32 cellular contexts compared by ENCODE assay signal in genomic region chr3:20343790-20344189, GRCh38.
"Had no signal": no experiment of that assay in that cellular context is flagged by ENCODE, and none has a peak within 500 bp of the region (broad histone marks: within the 10 kb centered on the region; RNA-seq: fewer than 3 reads in every experiment).

No MANE protein-coding gene starts in this region.

- H3K4me3 ChIP-seq: adrenal gland, body of pancreas, coronary artery, dorsolateral prefrontal cortex had no signal

- H3K36me3 Mint-ChIP-seq: activated CD4-positive, alpha-beta memory T cell treated with anti-CD3 and anti-CD28 coated beads for 36 hours; activated CD8-positive, alpha-beta memory T cell treated with anti-CD3 and anti-CD28 coated beads, Interleukin-2, amount 10 ng/mL, durations not matched to agents 7 days and 5 days; activated naive CD4-positive, alpha-beta T cell treated with anti-CD3 and anti-CD28 coated beads, Interleukin-2, amount 50 U/mL, for 24 hours; activated naive CD8-positive, alpha-beta T cell treated with anti-CD3 and anti-CD28 coated beads for 36 hours had no signal

- H3K36me3 ChIP-seq: adrenal gland had no signal

- H3K9me3 Mint-ChIP-seq: activated CD4-positive, alpha-beta memory T cell treated with anti-CD3 and anti-CD28 coated beads for 36 hours; activated CD4-positive, alpha-beta T cell treated with anti-CD3 and anti-CD28 coated beads, Interleukin-2, amount 10 ng/mL, durations not matched to agents 24 days and 14 days; activated naive CD4-positive, alpha-beta T cell treated with anti-CD3 and anti-CD28 coated beads for 36 hours; activated naive CD4-positive, alpha-beta T cell treated with anti-CD3 and anti-CD28 coated beads, Interleukin-2, amount 50 U/mL, for 24 hours; activated naive CD8-positive, alpha-beta T cell treated with anti-CD3 and anti-CD28 coated beads for 36 hours; activated naive CD8-positive, alpha-beta T cell treated with anti-CD3 and anti-CD28 coated beads, Interleukin-2, amount 50 U/mL, for 24 hours; activated T-helper 1 cell treated with anti-CD3 and anti-CD28 coated beads, Interleukin-12 subunit alpha, Interleukin-12 subunit beta, Interleukin-2, Interleukin-4 antibody, amounts not matched to agents 30 ng/mL and 10 ng/mL and 1 ng/mL, durations not matched to agents 14 hours and 24 hours and 36 hours; activated T-helper 2 cell treated with anti-CD3 and anti-CD28 coated beads, Interferon-gamma antibody, Interleukin-2, Interleukin-4, amounts not matched to agents 10 μg/mL and 5 μg/mL and 100 μg/mL, durations not matched to agents 14 hours and 24 hours and 36 hours; dendritic cell treated with granulocyte-macrophage colony-stimulating factor and Interleukin-4, amounts not matched to agents 40 ng/mL and 50 ng/mL, for 4 days; T-helper 1 cell treated with Interleukin-12 subunit alpha and Interleukin-12 subunit beta and Interleukin-4 antibody, amounts not matched to agents 30 μg/mL and 1 μg/mL, for 36 hours; T-helper 2 cell treated with Interferon-gamma antibody and Interleukin-4, amounts not matched to agents 5 μg/mL and 100 μg/mL, for 36 hours had no signal

- H3K4me1 ChIP-seq: adrenal gland, body of pancreas had no signal

- H3K27ac Mint-ChIP-seq: activated CD4-positive, alpha-beta memory T cell treated with anti-CD3 and anti-CD28 coated beads for 36 hours; activated CD4-positive, alpha-beta T cell treated with anti-CD3 and anti-CD28 coated beads for 36 hours; activated CD4-positive, alpha-beta T cell treated with anti-CD3 and anti-CD28 coated beads, Interleukin-2, amount 10 ng/mL, durations not matched to agents 24 days and 14 days; activated CD8-positive, alpha-beta memory T cell treated with anti-CD3 and anti-CD28 coated beads, Interleukin-2, amount 10 ng/mL, durations not matched to agents 7 days and 5 days; activated CD8-positive, alpha-beta T cell treated with anti-CD3 and anti-CD28 coated beads, Interleukin-2, amount 10 ng/mL, durations not matched to agents 7 days and 5 days; activated naive CD4-positive, alpha-beta T cell treated with anti-CD3 and anti-CD28 coated beads for 36 hours; activated naive CD4-positive, alpha-beta T cell treated with anti-CD3 and anti-CD28 coated beads, Interleukin-2, amount 50 U/mL, for 24 hours; activated naive CD8-positive, alpha-beta T cell treated with anti-CD3 and anti-CD28 coated beads for 36 hours; activated naive CD8-positive, alpha-beta T cell treated with anti-CD3 and anti-CD28 coated beads, Interleukin-2, amount 50 U/mL, for 24 hours; activated T-helper 1 cell treated with anti-CD3 and anti-CD28 coated beads, Interleukin-12 subunit alpha, Interleukin-12 subunit beta, Interleukin-2, Interleukin-4 antibody, amounts not matched to agents 30 ng/mL and 10 ng/mL and 1 ng/mL, durations not matched to agents 14 hours and 24 hours and 36 hours; activated T-helper 2 cell treated with anti-CD3 and anti-CD28 coated beads, Interferon-gamma antibody, Interleukin-2, Interleukin-4, amounts not matched to agents 10 μg/mL and 5 μg/mL and 100 μg/mL, durations not matched to agents 14 hours and 24 hours and 36 hours; dendritic cell treated with granulocyte-macrophage colony-stimulating factor and Interleukin-4, amounts not matched to agents 40 ng/mL and 50 ng/mL, for 4 days; endodermal cell; T-helper 1 cell treated with Interleukin-12 subunit alpha and Interleukin-12 subunit beta and Interleukin-4 antibody, amounts not matched to agents 30 μg/mL and 1 μg/mL, for 36 hours; T-helper 2 cell treated with Interferon-gamma antibody and Interleukin-4, amounts not matched to agents 5 μg/mL and 100 μg/mL, for 36 hours had no signal

- H3K9me3 ChIP-seq: adrenal gland, body of pancreas had no signal

- H3K4me3 Mint-ChIP-seq: activated CD4-positive, alpha-beta memory T cell treated with anti-CD3 and anti-CD28 coated beads for 36 hours; activated CD4-positive, alpha-beta T cell treated with anti-CD3 and anti-CD28 coated beads for 36 hours; activated CD4-positive, alpha-beta T cell treated with anti-CD3 and anti-CD28 coated beads, Interleukin-2, amount 10 ng/mL, durations not matched to agents 24 days and 14 days; activated CD8-positive, alpha-beta memory T cell treated with anti-CD3 and anti-CD28 coated beads, Interleukin-2, amount 10 ng/mL, durations not matched to agents 7 days and 5 days; activated CD8-positive, alpha-beta T cell treated with anti-CD3 and anti-CD28 coated beads, Interleukin-2, amount 10 ng/mL, durations not matched to agents 7 days and 5 days; activated naive CD4-positive, alpha-beta T cell treated with anti-CD3 and anti-CD28 coated beads for 36 hours; activated naive CD4-positive, alpha-beta T cell treated with anti-CD3 and anti-CD28 coated beads, Interleukin-2, amount 50 U/mL, for 24 hours; activated naive CD8-positive, alpha-beta T cell treated with anti-CD3 and anti-CD28 coated beads for 36 hours; activated naive CD8-positive, alpha-beta T cell treated with anti-CD3 and anti-CD28 coated beads, Interleukin-2, amount 50 U/mL, for 24 hours; activated T-helper 1 cell treated with anti-CD3 and anti-CD28 coated beads, Interleukin-12 subunit alpha, Interleukin-12 subunit beta, Interleukin-2, Interleukin-4 antibody, amounts not matched to agents 30 ng/mL and 10 ng/mL and 1 ng/mL, durations not matched to agents 14 hours and 24 hours and 36 hours; dendritic cell treated with granulocyte-macrophage colony-stimulating factor and Interleukin-4, amounts not matched to agents 40 ng/mL and 50 ng/mL, for 4 days; endodermal cell; T-helper 1 cell treated with Interleukin-12 subunit alpha and Interleukin-12 subunit beta and Interleukin-4 antibody, amounts not matched to agents 30 μg/mL and 1 μg/mL, for 36 hours; T-helper 2 cell treated with Interferon-gamma antibody and Interleukin-4, amounts not matched to agents 5 μg/mL and 100 μg/mL, for 36 hours had no signal

- H3K27me3 ChIP-seq: body of pancreas, dorsolateral prefrontal cortex had no signal

- H3K27ac ChIP-seq: adrenal gland, body of pancreas, coronary artery, dorsolateral prefrontal cortex had no signal

- ATAC-seq: activated CD8-positive, alpha-beta memory T cell treated with anti-CD3 and anti-CD28 coated beads, Interleukin-2, amount 10 ng/mL, durations not matched to agents 7 days and 5 days; activated CD8-positive, alpha-beta T cell treated with anti-CD3 and anti-CD28 coated beads, Interleukin-2, amount 10 ng/mL, durations not matched to agents 7 days and 5 days; body of pancreas; esophagus mucosa had no signal

- DNase-seq: activated CD4-positive, alpha-beta memory T cell treated with anti-CD3 and anti-CD28 coated beads for 36 hours; activated CD4-positive, alpha-beta T cell treated with anti-CD3 and anti-CD28 coated beads for 36 hours; activated CD4-positive, alpha-beta T cell treated with anti-CD3 and anti-CD28 coated beads, Interleukin-2, amount 10 ng/mL, durations not matched to agents 24 days and 14 days; activated CD4-positive, CD25-positive, alpha-beta regulatory T cell; activated CD4-positive, CD25-positive, alpha-beta regulatory T cell treated with anti-CD3 and anti-CD28 coated beads, Interleukin-2, amount 50 U/mL, for 72 hours; activated CD8-positive, alpha-beta memory T cell treated with anti-CD3 and anti-CD28 coated beads, Interleukin-2, amount 10 ng/mL, durations not matched to agents 7 days and 5 days; activated CD8-positive, alpha-beta memory T cell treated with anti-CD3 and anti-CD28 coated beads, Interleukin-2, amount 50 U/mL, for 4 hours; activated CD8-positive, alpha-beta T cell treated with anti-CD3 and anti-CD28 coated beads, Interleukin-2, amount 10 ng/mL, durations not matched to agents 7 days and 5 days; activated effector memory CD4-positive, alpha-beta T cell treated with anti-CD3 and anti-CD28 coated beads, Interleukin-2, amount 50 U/mL, for 16 hours; activated naive CD4-positive, alpha-beta T cell treated with anti-CD3 and anti-CD28 coated beads for 36 hours; activated naive CD8-positive, alpha-beta T cell treated with anti-CD3 and anti-CD28 coated beads for 36 hours; activated naive CD8-positive, alpha-beta T cell treated with anti-CD3 and anti-CD28 coated beads, Interleukin-2, amount 50 U/mL, for 24 hours; activated T-cell treated with anti-CD3 and anti-CD28 coated beads, Interleukin-2, amount 50 U/mL, for 1 hour; activated T-cell treated with anti-CD3 and anti-CD28 coated beads, Interleukin-2, amount 50 U/mL, for 48 hours; adrenal gland; amygdala; aorta; body of pancreas; cerebellar nuclear complex; effector memory CD4-positive, alpha-beta T cell; endodermal cell; head of caudate nucleus; T1000 had no signal

- H3K4me1 Mint-ChIP-seq: activated CD4-positive, alpha-beta T cell treated with anti-CD3 and anti-CD28 coated beads, Interleukin-2, amount 10 ng/mL, durations not matched to agents 24 days and 14 days; activated naive CD4-positive, alpha-beta T cell treated with anti-CD3 and anti-CD28 coated beads, Interleukin-2, amount 50 U/mL, for 24 hours; activated naive CD8-positive, alpha-beta T cell treated with anti-CD3 and anti-CD28 coated beads for 36 hours had no signal

- H3K27me3 Mint-ChIP-seq: activated CD4-positive, alpha-beta memory T cell treated with anti-CD3 and anti-CD28 coated beads for 36 hours; activated CD4-positive, alpha-beta T cell treated with anti-CD3 and anti-CD28 coated beads for 36 hours; activated CD4-positive, alpha-beta T cell treated with anti-CD3 and anti-CD28 coated beads, Interleukin-2, amount 10 ng/mL, durations not matched to agents 24 days and 14 days; activated CD8-positive, alpha-beta memory T cell treated with anti-CD3 and anti-CD28 coated beads, Interleukin-2, amount 10 ng/mL, durations not matched to agents 7 days and 5 days; activated naive CD4-positive, alpha-beta T cell treated with anti-CD3 and anti-CD28 coated beads, Interleukin-2, amount 50 U/mL, for 24 hours; activated naive CD8-positive, alpha-beta T cell treated with anti-CD3 and anti-CD28 coated beads for 36 hours; activated naive CD8-positive, alpha-beta T cell treated with anti-CD3 and anti-CD28 coated beads, Interleukin-2, amount 50 U/mL, for 24 hours; dendritic cell treated with granulocyte-macrophage colony-stimulating factor and Interleukin-4, amounts not matched to agents 40 ng/mL and 50 ng/mL, for 4 days had no signal
